ENCODE assay signal across 8 cellular contexts in genomic region chr1:226634156-226634588, GRCh38.
DNase-seq lines count a peak whose midpoint lies in the region; ATAC-seq, FAIRE-seq and TF ChIP-seq lines count a peak whose summit lies in the region.

No MANE protein-coding gene starts in this region.

- H3K9me3 ChIP-seq in SJCRH30 (replicated peaks) = no peaks in the 10 kb centered on the region

- no peak overlapping the region for H3K4me3 ChIP-seq in SJCRH30

- TF ChIP-seq CTCF in D721Med (IDR thresholded peaks at IDR 0.05; ENCODE audit: insufficient read depth, missing control alignments) (peak; percentile 92), type B pancreatic cell (conservative IDR thresholded peaks at IDR 0.05) (peak; percentile 98)

- H3K27me3 ChIP-seq in SJCRH30 = no peaks in the 10 kb centered on the region

- no peak for FAIRE-seq in D721Med (lab: Jason Lieb, UNC)

- no peaks in the 10 kb centered on the region for H3K27me3 Mint-ChIP-seq in type B pancreatic cell

- peaks cover 4% of the 10 kb centered on the region for H3K4me1 Mint-ChIP-seq in type B pancreatic cell (ENCODE audit: unreplicated experiment)

- intact Hi-C loops in posterior vena cava (cut with DNase I) = loop anchor here in 1 of 2 donors (2.0 kb wide), 1 partner anchor 195 kb away; no protein-coding TSS in a partner anchor

- H3K4me1 ChIP-seq in SJCRH30 = no peaks in the 10 kb centered on the region; the same call in 1 of the 2 replicates

- DNase-seq in D721Med (ENCODE audit: insufficient read length, low spot score) (peak; percentile 71), HuH-7 (ENCODE audit: low spot score) (peak; percentile 84), SJCRH30 (peak; percentile 78 to 90), globus pallidus (ENCODE audit: low spot score) (peak; percentile 74), posterior vena cava (ENCODE audit: low spot score) (peak; percentile 94), type B pancreatic cell (ENCODE audit: extremely low spot score, unreplicated experiment) (no peak)
- DNase-seq in activated naive CD4-positive, alpha-beta T cell (lab: John Stamatoyannopoulos, UW) = peak; percentile 64 to 81 (median 72)

- H3K9me3 Mint-ChIP-seq in type B pancreatic cell = no peaks in the 10 kb centered on the region

- no peak overlapping the region for H3K27ac Mint-ChIP-seq in type B pancreatic cell

- H3K4me3 Mint-ChIP-seq in type B pancreatic cell = no peak overlapping the region

- peaks cover 14% of the 10 kb centered on the region for H3K36me3 ChIP-seq in SJCRH30

- ATAC-seq in GM21367 (IDR thresholded peaks at IDR 0.05; ENCODE audit: unreplicated experiment) = peak; percentile 80

- no peak overlapping the region for H3K27ac ChIP-seq in SJCRH30

- H3K36me3 Mint-ChIP-seq in type B pancreatic cell = peaks cover 9% of the 10 kb centered on the region
